Comparison of ENCODE assay signal across 1 cellular context in the genomic region with DNA sequence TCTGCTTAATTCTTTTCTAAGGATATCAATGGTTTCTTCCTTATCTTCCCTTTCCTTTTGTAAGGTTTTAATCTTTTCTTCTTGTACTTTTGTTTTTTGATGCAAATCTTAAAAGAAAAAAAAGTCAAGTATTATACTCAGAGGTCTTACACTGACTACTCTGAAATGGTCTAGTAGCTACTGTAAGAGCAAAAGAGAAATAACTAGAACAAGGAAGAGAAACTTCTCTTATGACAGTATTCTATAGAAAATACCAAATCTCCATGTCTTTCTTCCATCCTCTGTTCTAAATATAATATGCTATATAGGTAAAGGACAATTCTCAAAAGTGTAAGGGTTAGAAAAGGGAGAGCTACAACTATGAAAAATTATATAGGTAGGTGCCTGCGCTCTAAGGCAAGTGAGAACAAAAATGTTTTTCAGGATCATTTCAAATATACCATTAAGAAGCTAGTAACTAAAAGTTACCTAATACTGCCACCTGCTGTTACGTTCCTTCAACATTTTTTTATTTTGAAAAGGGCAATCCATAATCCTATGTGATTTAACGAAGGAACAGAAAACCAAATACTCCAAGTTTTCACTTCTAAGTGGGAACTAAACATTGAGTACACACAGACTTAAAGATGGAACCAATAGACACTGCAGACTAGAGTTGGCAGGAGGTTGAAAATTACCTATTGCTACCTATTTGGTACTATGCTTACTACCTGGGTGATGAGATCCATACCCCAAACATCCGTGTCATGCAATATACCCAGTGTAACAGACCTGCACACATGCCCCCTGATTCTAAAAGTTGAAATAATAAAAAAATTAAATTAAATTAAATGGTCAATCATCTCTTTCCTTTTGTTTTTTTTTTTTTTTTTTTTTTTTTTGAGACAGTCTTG.
TF ChIP-seq lines count a peak whose summit lies in the region.

No MANE protein-coding gene starts in this region.

TF ChIP-seq in HCT116, 20 proteins besides CTCF, POLR2A, EP300 and RAD21 (continued from another document):
- TF ChIP-seq EZH2phosphoT487 (IDR thresholded peaks at IDR 0.05; ENCODE audit: borderline replicate concordance) (no peak), ZFX (IDR thresholded peaks at IDR 0.05) (no peak), EGR1 (IDR thresholded peaks at IDR 0.05; ENCODE audit: low read depth) (no peak), SP1 (IDR thresholded peaks at IDR 0.05; ENCODE audit: low read depth) (no peak), CEBPB (IDR thresholded peaks at IDR 0.05; ENCODE audit: low read depth) (no peak), FOSL1 (IDR thresholded peaks at IDR 0.05; ENCODE audit: low read depth) (no peak)
- TF ChIP-seq, protein P1, sequence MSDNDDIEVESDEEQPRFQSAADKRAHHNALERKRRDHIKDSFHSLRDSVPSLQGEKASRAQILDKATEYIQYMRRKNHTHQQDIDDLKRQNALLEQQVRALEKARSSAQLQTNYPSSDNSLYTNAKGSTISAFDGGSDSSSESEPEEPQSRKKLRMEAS (IDR thresholded peaks at IDR 0.05): no peak
